ENCODE assay signal across 1 cellular context in the genomic region with DNA sequence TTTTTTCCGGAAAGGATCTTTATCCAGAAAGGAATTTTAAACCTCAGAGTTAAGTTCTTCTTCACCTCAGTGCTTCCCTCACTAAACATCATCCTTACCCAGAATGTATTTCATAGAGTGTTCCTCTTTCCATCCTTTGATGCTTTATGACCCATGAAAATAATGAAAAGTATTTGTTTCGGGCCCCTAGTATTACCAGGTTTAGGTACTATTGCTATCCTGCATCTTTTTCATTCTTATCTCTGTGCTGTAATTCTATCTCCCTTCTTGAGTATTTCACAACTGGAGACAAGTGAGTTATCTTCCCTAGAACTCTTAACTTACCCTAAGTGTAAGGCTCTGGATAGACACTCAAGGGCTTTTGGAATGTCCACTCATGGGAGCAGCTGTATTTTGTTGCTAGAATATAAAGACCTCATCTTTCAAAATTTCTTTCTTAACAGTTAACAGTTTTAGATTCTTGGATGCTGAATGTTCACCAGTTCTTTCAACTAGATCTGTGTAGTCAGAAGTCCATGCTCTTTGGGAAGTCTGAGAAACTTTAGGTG.
TF ChIP-seq lines count a peak whose summit lies in the region.

No MANE protein-coding gene starts in this region.

TF ChIP-seq in HEK293, 187 proteins besides CTCF, POLR2A, EP300 and RAD21 (continued from another document):
- TF ChIP-seq, protein P1, sequence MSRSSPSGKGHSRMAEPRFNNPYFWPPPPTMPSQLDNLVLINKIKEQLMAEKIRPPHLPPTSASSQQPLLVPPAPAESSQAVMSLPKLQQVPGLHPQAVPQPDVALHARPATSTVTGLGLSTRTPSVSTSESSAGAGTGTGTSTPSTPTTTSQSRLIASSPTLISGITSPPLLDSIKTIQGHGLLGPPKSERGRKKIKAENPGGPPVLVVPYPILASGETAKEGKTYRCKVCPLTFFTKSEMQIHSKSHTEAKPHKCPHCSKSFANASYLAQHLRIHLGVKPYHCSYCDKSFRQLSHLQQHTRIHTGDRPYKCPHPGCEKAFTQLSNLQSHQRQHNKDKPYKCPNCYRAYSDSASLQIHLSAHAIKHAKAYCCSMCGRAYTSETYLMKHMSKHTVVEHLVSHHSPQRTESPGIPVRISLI (tag by site-specific recombination; IDR thresholded peaks at IDR 0.05), result 0 out of 2 replicates have a peak, but pooled peaks have one; percentile 2
- TF ChIP-seq, protein P2, sequence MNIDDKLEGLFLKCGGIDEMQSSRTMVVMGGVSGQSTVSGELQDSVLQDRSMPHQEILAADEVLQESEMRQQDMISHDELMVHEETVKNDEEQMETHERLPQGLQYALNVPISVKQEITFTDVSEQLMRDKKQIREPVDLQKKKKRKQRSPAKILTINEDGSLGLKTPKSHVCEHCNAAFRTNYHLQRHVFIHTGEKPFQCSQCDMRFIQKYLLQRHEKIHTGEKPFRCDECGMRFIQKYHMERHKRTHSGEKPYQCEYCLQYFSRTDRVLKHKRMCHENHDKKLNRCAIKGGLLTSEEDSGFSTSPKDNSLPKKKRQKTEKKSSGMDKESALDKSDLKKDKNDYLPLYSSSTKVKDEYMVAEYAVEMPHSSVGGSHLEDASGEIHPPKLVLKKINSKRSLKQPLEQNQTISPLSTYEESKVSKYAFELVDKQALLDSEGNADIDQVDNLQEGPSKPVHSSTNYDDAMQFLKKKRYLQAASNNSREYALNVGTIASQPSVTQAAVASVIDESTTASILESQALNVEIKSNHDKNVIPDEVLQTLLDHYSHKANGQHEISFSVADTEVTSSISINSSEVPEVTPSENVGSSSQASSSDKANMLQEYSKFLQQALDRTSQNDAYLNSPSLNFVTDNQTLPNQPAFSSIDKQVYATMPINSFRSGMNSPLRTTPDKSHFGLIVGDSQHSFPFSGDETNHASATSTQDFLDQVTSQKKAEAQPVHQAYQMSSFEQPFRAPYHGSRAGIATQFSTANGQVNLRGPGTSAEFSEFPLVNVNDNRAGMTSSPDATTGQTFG (tag by site-specific recombination; IDR thresholded peaks at IDR 0.05; ENCODE audit: borderline replicate concordance), result no peak
- no peak for TF ChIP-seq KLF10 (tag by site-specific recombination; IDR thresholded peaks at IDR 0.05)
- TF ChIP-seq, protein P3, sequence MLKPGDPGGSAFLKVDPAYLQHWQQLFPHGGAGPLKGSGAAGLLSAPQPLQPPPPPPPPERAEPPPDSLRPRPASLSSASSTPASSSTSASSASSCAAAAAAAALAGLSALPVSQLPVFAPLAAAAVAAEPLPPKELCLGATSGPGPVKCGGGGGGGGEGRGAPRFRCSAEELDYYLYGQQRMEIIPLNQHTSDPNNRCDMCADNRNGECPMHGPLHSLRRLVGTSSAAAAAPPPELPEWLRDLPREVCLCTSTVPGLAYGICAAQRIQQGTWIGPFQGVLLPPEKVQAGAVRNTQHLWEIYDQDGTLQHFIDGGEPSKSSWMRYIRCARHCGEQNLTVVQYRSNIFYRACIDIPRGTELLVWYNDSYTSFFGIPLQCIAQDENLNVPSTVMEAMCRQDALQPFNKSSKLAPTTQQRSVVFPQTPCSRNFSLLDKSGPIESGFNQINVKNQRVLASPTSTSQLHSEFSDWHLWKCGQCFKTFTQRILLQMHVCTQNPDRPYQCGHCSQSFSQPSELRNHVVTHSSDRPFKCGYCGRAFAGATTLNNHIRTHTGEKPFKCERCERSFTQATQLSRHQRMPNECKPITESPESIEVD (tag by site-specific recombination; IDR thresholded peaks at IDR 0.05), result peak; percentile 87
- TF ChIP-seq KLF1 (tag by site-specific recombination; IDR thresholded peaks at IDR 0.05), result no peak
- no peak for TF ChIP-seq ZNF114 (tag by site-specific recombination; IDR thresholded peaks at IDR 0.05)
- no peak for TF ChIP-seq ZNF133 (tag by site-specific recombination; IDR thresholded peaks at IDR 0.05)
- TF ChIP-seq ZNF791 (tag by site-specific recombination; IDR thresholded peaks at IDR 0.05), result no peak
- TF ChIP-seq SP7 (tag by site-specific recombination; IDR thresholded peaks at IDR 0.05), result peak; percentile 85
- no peak for TF ChIP-seq KLF7 (tag by site-specific recombination; IDR thresholded peaks at IDR 0.05; ENCODE audit: borderline replicate concordance)
- TF ChIP-seq FEZF1 (tag by site-specific recombination; IDR thresholded peaks at IDR 0.05), result no peak
- TF ChIP-seq IKZF3 (tag by site-specific recombination; IDR thresholded peaks at IDR 0.05), result peak; percentile 45; the same call in 1 of the 2 replicates
- TF ChIP-seq, protein P4, sequence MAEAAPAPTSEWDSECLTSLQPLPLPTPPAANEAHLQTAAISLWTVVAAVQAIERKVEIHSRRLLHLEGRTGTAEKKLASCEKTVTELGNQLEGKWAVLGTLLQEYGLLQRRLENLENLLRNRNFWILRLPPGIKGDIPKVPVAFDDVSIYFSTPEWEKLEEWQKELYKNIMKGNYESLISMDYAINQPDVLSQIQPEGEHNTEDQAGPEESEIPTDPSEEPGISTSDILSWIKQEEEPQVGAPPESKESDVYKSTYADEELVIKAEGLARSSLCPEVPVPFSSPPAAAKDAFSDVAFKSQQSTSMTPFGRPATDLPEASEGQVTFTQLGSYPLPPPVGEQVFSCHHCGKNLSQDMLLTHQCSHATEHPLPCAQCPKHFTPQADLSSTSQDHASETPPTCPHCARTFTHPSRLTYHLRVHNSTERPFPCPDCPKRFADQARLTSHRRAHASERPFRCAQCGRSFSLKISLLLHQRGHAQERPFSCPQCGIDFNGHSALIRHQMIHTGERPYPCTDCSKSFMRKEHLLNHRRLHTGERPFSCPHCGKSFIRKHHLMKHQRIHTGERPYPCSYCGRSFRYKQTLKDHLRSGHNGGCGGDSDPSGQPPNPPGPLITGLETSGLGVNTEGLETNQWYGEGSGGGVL (tag by site-specific recombination; IDR thresholded peaks at IDR 0.05), result no peak
